ENCODE assay signal across 8 cellular contexts in the genomic region with DNA sequence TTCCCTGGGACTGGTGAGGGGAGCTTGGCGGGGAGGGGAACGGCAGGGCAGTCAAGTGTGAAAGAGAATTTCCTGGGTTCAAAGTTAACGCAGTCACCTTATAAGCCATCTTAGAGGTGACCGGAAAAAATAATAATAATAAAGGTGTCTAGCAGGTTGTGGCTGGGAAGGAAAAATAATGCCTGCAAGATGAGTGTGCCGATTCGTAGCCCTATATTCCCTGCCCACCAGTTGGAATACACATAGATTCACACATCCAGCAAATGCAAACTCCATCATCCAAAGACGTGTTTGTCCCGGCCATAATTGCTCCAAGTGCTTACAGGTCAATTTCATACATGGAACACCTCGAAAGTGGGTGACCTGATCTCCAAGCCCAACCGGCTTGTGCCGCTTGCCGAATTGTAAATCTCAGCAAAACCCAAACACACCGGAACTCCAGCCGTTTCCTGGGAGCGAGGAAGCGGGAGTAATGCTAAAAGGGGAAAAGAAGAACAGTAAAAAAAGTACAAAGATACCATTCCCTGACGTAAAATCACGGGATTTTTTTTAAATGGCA. TPM values are rescaled to one million over a fixed set of nuclear protein-coding genes. Genes with fewer than 3 reads are reported as not detected.
DNase-seq lines count a peak whose midpoint lies in the region; ATAC-seq and TF ChIP-seq lines count a peak whose summit lies in the region.

No MANE protein-coding gene starts in this region.

- peaks cover 4% of the 10 kb centered on the region; the same call in 1 of the 2 replicates for H3K9me3 Mint-ChIP-seq in HFFc6
- H3K9me3 Mint-ChIP-seq in effector memory CD8-positive, alpha-beta T cell = no peaks in the 10 kb centered on the region

- H3K27me3 ChIP-seq in mucosa of stomach (ENCODE audit: control insufficient read depth, insufficient read depth, low read length) = no peaks in the 10 kb centered on the region

- peak overlapping the region; percentile 100 for H3K4me3 Mint-ChIP-seq in HFFc6
- H3K4me3 Mint-ChIP-seq in effector memory CD8-positive, alpha-beta T cell = no peak overlapping the region

- peak overlapping the region; percentile 98 for H3K27ac Mint-ChIP-seq in HFFc6
- no peak overlapping the region for H3K27ac Mint-ChIP-seq in effector memory CD8-positive, alpha-beta T cell

- TF ChIP-seq CTCF in AG10803 (conservative IDR thresholded peaks at IDR 0.05; ENCODE audit: low read length) = no peak
- no peak for TF ChIP-seq CTCF in HFFc6 (IDR thresholded peaks at IDR 0.05)

- DNase-seq in AG10803 (ENCODE audit: low read depth) (peak; percentile 34), HFFc6 (no peak), HUDEP-2 (lab: John Stamatoyannopoulos, UW; ENCODE audit: unreplicated experiment in 76 of 76) (no peak)
- no peak for DNase-seq in effector memory CD8-positive, alpha-beta T cell

- H3K27ac ChIP-seq in cingulate gyrus (ENCODE audit: low read depth, low read length) = peak overlapping the region; percentile 29

- H3K4me1 Mint-ChIP-seq in HFFc6 (ENCODE audit: low read depth) = peaks cover 26% of the 10 kb centered on the region
- H3K4me1 Mint-ChIP-seq in effector memory CD8-positive, alpha-beta T cell (ENCODE audit: low read depth in 2 of 2) = no peaks in the 10 kb centered on the region

- ATAC-seq in HG02973 (IDR thresholded peaks at IDR 0.05; ENCODE audit: unreplicated experiment) = no peak
- ATAC-seq in effector memory CD8-positive, alpha-beta T cell (replicated peaks) = no peak
- ATAC-seq in GM18861 (IDR thresholded peaks at IDR 0.05; ENCODE audit: unreplicated experiment) = no peak

- H3K4me3 ChIP-seq in AG10803 (ENCODE audit: low read length) = peak overlapping the region; percentile 96
- H3K4me3 ChIP-seq in mucosa of stomach (ENCODE audit: low read length) = peak overlapping the region; percentile 97

- peaks cover 7% of the 10 kb centered on the region for H3K27me3 Mint-ChIP-seq in HFFc6 (ENCODE audit: insufficient read depth)
- H3K27me3 Mint-ChIP-seq in effector memory CD8-positive, alpha-beta T cell = peaks cover 36 to 51% of the 10 kb centered on the region in 2 donors

- H3K9me3 ChIP-seq in mucosa of stomach (ENCODE audit: control insufficient read depth, low read length) = no peaks in the 10 kb centered on the region

- no peaks in the 10 kb centered on the region for H3K36me3 ChIP-seq in mucosa of stomach (ENCODE audit: control insufficient read depth, insufficient read depth, low read length)

- peak overlapping the region; percentile 88 for H3K9ac ChIP-seq in mucosa of stomach (ENCODE audit: low read length)

- H3K4me1 ChIP-seq in mucosa of stomach (ENCODE audit: control insufficient read depth, insufficient read depth, low read length) = peaks cover 13% of the 10 kb centered on the region

- H3K36me3 Mint-ChIP-seq in HFFc6 (ENCODE audit: low read depth) = peaks cover 41% of the 10 kb centered on the region
- no peaks in the 10 kb centered on the region for H3K36me3 Mint-ChIP-seq in effector memory CD8-positive, alpha-beta T cell (ENCODE audit: insufficient read depth)

RNA-seq across cellular contexts. Expression of a gene that starts 1.3 kb away (rescaled TPM):
- total RNA-seq in HFFc6 (2021; fragmentation: NEBNext Ultra II Directional; extraction: Animal tissue kit (Norgen Biotek cat#: 25700)) = 100 to 1,000 TPM; 238 to 483 (median 287) TPM
